Comparison of ENCODE assay signal across 18 cellular contexts in the genomic region with DNA sequence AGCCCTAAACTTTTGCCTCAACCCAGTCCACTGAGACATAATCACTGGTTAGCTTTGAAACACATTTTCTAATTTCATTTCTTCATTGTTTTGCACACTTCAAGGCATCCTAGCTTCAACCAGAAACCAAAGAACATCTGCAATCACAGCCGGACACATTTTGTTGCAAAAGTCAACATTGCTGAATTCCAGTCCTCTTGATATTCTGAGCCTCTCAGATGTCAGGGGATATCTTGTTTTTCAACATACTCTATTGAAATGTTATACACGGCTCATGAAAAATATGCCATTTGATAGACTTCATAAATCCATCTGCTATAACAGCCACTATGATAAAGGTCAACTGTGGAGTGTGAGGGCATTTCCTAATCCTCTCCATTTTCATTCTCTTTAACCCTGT.
A peak's percentile ranks its signal among the peaks of the same experiment; 100 is the strongest.
DNase-seq lines count a peak whose midpoint lies in the region; ATAC-seq, FAIRE-seq and TF ChIP-seq lines count a peak whose summit lies in the region.
"Had no signal": no experiment of that assay in that cellular context is flagged by ENCODE, and none has a peak within 500 bp of the region (broad histone marks: within the 10 kb centered on the region; RNA-seq: fewer than 3 reads in every experiment).

No MANE protein-coding gene starts in this region.

- H3K9me3 ChIP-seq in astrocyte (ENCODE audit: insufficient read depth, low read depth, low read length) (no peaks in the 10 kb centered on the region), trophoblast cell (ENCODE audit: insufficient read depth, low read depth, low read length) (no peaks in the 10 kb centered on the region), sigmoid colon (no peaks in the 10 kb centered on the region)
- H3K9me3 ChIP-seq: BLaER1 had no signal

- no peak overlapping the region for H2BK12ac ChIP-seq in trophoblast cell (ENCODE audit: low read length)

- H2AFZ ChIP-seq in astrocyte (ENCODE audit: low read depth, low read length): no peak overlapping the region
- no peak overlapping the region for H2AFZ ChIP-seq in trophoblast cell (ENCODE audit: insufficient read depth, low read length, poor library complexity)

- no peaks in the 10 kb centered on the region for H3K79me1 ChIP-seq in trophoblast cell (ENCODE audit: low read length)

- no peak overlapping the region for H3K27ac ChIP-seq in astrocyte (ENCODE audit: low read depth, low read length)
- H3K27ac ChIP-seq in trophoblast cell (ENCODE audit: low read depth, low read length): no peak overlapping the region
- no peak overlapping the region for H3K27ac ChIP-seq in sigmoid colon
- H3K27ac ChIP-seq: BLaER1 had no signal

- H4K91ac ChIP-seq in trophoblast cell (ENCODE audit: low read depth, low read length): no peak overlapping the region

- ATAC-seq in sciatic nerve (no peak), GM18520 (IDR thresholded peaks at IDR 0.05; ENCODE audit: unreplicated experiment) (no peak)
- ATAC-seq: HepG2 had no signal

- no peak overlapping the region for H4K12ac ChIP-seq in trophoblast cell (ENCODE audit: low read depth, low read length)

- H3K27me3 Mint-ChIP-seq in astrocyte (ENCODE audit: low read depth, unreplicated experiment): no peaks in the 10 kb centered on the region
- H3K27me3 Mint-ChIP-seq: CD4-positive, alpha-beta memory T cell had no signal

- H3K9me3 Mint-ChIP-seq in astrocyte (ENCODE audit: unreplicated experiment): no peaks in the 10 kb centered on the region
- H3K9me3 Mint-ChIP-seq: H9 had no signal

- H3K4me3 ChIP-seq in astrocyte (ENCODE audit: insufficient read depth, low read depth, low read length) (no peak overlapping the region), trophoblast cell (ENCODE audit: low read depth, low read length) (no peak overlapping the region), sigmoid colon (no peak overlapping the region)
- H3K4me3 ChIP-seq: BLaER1 had no signal

- no peak overlapping the region for H3K4ac ChIP-seq in trophoblast cell (ENCODE audit: low read depth, low read length)

- H3K18ac ChIP-seq in trophoblast cell (ENCODE audit: low read length): no peak overlapping the region

- no peak overlapping the region for H3K4me3 Mint-ChIP-seq in astrocyte (ENCODE audit: unreplicated experiment)
- H3K4me3 Mint-ChIP-seq: CD14-positive monocyte; CD4-positive, alpha-beta memory T cell; H9 had no signal

- H3K36me3 Mint-ChIP-seq in astrocyte (ENCODE audit: low read depth, unreplicated experiment): no peaks in the 10 kb centered on the region
- H3K36me3 Mint-ChIP-seq: CD14-positive monocyte; CD4-positive, alpha-beta memory T cell had no signal

- H3K4me1 ChIP-seq in astrocyte (ENCODE audit: insufficient read depth, low read length) (no peaks in the 10 kb centered on the region), trophoblast cell (ENCODE audit: control insufficient read depth in 1 of 2, insufficient read depth in 2 of 2, low read length in 2 of 2) (no peaks in the 10 kb centered on the region), sigmoid colon (no peaks in the 10 kb centered on the region)
- H3K4me1 ChIP-seq: BLaER1 had no signal

- H3K79me2 ChIP-seq in astrocyte (ENCODE audit: insufficient read depth, low read length) (no peaks in the 10 kb centered on the region), trophoblast cell (ENCODE audit: control insufficient read depth, insufficient read depth, low read length, poor library complexity) (no peaks in the 10 kb centered on the region)

- TF ChIP-seq EP300 in sigmoid colon (IDR thresholded peaks at IDR 0.05): no peak

- TF ChIP-seq POLR2A in sigmoid colon (IDR thresholded peaks at IDR 0.05): no peak

- H3K9ac ChIP-seq in astrocyte (ENCODE audit: low read length): no peak overlapping the region
- no peak overlapping the region for H3K9ac ChIP-seq in trophoblast cell (ENCODE audit: low read length)
- H3K9ac ChIP-seq: BLaER1 had no signal

- WGBS in trophoblast cell (ENCODE audit: extremely low coverage, insufficient coverage, insufficient read length): no CpG with 5 or more reads among the region's 2 CpGs
- WGBS in sigmoid colon, 2 donors: 13 to 64% methylated on average over 2 of the region's 2 CpGs

- H3K27ac Mint-ChIP-seq in astrocyte (ENCODE audit: unreplicated experiment): no peak overlapping the region
- H3K27ac Mint-ChIP-seq: CD14-positive monocyte; CD4-positive, alpha-beta memory T cell; H9 had no signal

- H2BK5ac ChIP-seq in trophoblast cell (ENCODE audit: low read depth, low read length, poor library complexity): no peak overlapping the region

- no peak for DNase-seq in astrocyte (ENCODE audit: low read depth)
- DNase-seq in fibroblast of gingiva (ENCODE audit: low read depth): peak; percentile 78
- peak; percentile 12 to 65 for DNase-seq in trophoblast cell
- no peak for DNase-seq in T1000 (lab: John Stamatoyannopoulos, UW)
- no peak for DNase-seq in sciatic nerve (ENCODE audit: low spot score)
- no peak for DNase-seq in sigmoid colon
- DNase-seq: CD4-positive, alpha-beta memory T cell; DMS153; DMS79 treated with DMSO at 0.1 percent for 48 hours; GF-D8; H9 had no signal

- no peak overlapping the region for H2BK120ac ChIP-seq in trophoblast cell (ENCODE audit: insufficient read depth, low read length, poor library complexity)

- FAIRE-seq in astrocyte (lab: Jason Lieb, UNC): peak; percentile 90
- FAIRE-seq: A204.1, GM19239, H1, HepG2 had no signal

- H3K4me1 Mint-ChIP-seq in astrocyte (ENCODE audit: low read depth, unreplicated experiment): peaks cover 3% of the 10 kb centered on the region
- H3K4me1 Mint-ChIP-seq: CD14-positive monocyte; CD4-positive, alpha-beta memory T cell; H9 had no signal

- H3K27me3 ChIP-seq in astrocyte (ENCODE audit: insufficient read depth, low read length): no peaks in the 10 kb centered on the region
- H3K27me3 ChIP-seq in trophoblast cell (ENCODE audit: insufficient read depth, low read length): no peaks in the 10 kb centered on the region
- H3K27me3 ChIP-seq in sigmoid colon: no peaks in the 10 kb centered on the region
- H3K27me3 ChIP-seq: BLaER1 had no signal

- no peak overlapping the region for H3K14ac ChIP-seq in trophoblast cell (ENCODE audit: low read length)

- no peaks in the 10 kb centered on the region for H4K20me1 ChIP-seq in astrocyte (ENCODE audit: insufficient read depth, low read length)
- H4K20me1 ChIP-seq: BLaER1 had no signal

- H3K36me3 ChIP-seq in astrocyte (ENCODE audit: insufficient read depth, low read length) (no peaks in the 10 kb centered on the region), trophoblast cell (ENCODE audit: control insufficient read depth in 1 of 2, insufficient read depth in 2 of 2, low read length in 2 of 2) (no peaks in the 10 kb centered on the region), sigmoid colon (no peaks in the 10 kb centered on the region)
- H3K36me3 ChIP-seq: BLaER1 had no signal

- H2AK5ac ChIP-seq in trophoblast cell (ENCODE audit: low read length): no peak overlapping the region

- TF ChIP-seq CTCF in astrocyte (IDR thresholded peaks at IDR 0.05; ENCODE audit: insufficient read depth, low read depth, low read length) (no peak), sigmoid colon (IDR thresholded peaks at IDR 0.05) (no peak)

- intact Hi-C loops in sciatic nerve (cut with DNase I): no loop called here
- intact Hi-C loops in sigmoid colon (cut with DNase I): no loop called here

- no peak overlapping the region for H4K8ac ChIP-seq in trophoblast cell (ENCODE audit: low read depth, low read length)

- H3K23ac ChIP-seq in trophoblast cell (ENCODE audit: low read length): no peak overlapping the region

- H3K4me2 ChIP-seq in astrocyte (ENCODE audit: low read length): no peak overlapping the region
- no peak overlapping the region for H3K4me2 ChIP-seq in trophoblast cell (ENCODE audit: low read length)
- H3K4me2 ChIP-seq: BLaER1 had no signal

Comparison
In these comparisons a context has a peak if more than half of its experiments do, and no peak if none do; other contexts are left out.
1. DNase-seq: peak in fibroblast of gingiva (single experiment) and trophoblast cell (2 of 2); none in astrocyte (single experiment), T1000 (single experiment), sciatic nerve (single experiment) and sigmoid colon (single experiment).